ENCODE assay signal across 8 cellular contexts in genomic region chr1:234612352-234613127, GRCh38. TPM values are rescaled to one million over a fixed set of nuclear protein-coding genes. Genes with fewer than 3 reads are reported as not detected.
DNase-seq lines count a peak whose midpoint lies in the region; ATAC-seq and TF ChIP-seq lines count a peak whose summit lies in the region.

No MANE protein-coding gene starts in this region.

- DNase-seq in AG10803 (ENCODE audit: low read depth): peak; percentile 100
- DNase-seq in NCI-H510A (lab: John Stamatoyannopoulos, UW): peak; percentile 96
- peak; percentile 72 to 79 for DNase-seq in activated CD4-positive, alpha-beta T cell treated with anti-CD3 and anti-CD28 coated beads for 4 hours
- DNase-seq in colonic mucosa: peak; percentile 96
- DNase-seq in lower leg skin (ENCODE audit: low spot score in 2 of 2): peak; percentile 94 to 98
- peak; percentile 69 for DNase-seq in stimulated activated CD4-positive, alpha-beta T cell treated with anti-CD3 and anti-CD28 coated beads, Interleukin-4, amount 100 ng/mL, for 24 hours

- H3K9me3 ChIP-seq in colonic mucosa: no peaks in the 10 kb centered on the region

- H3K9ac ChIP-seq in colonic mucosa (ENCODE audit: low read depth in 2 of 2, low read length in 2 of 2): peak overlapping the region; percentile 90 to 100

- H3K36me3 ChIP-seq in colonic mucosa: no peaks in the 10 kb centered on the region

- WGBS in lower leg skin, 2 donors: 0 to 1% methylated on average over 20 of the region's 20 CpGs

- H3K27me3 ChIP-seq in colonic mucosa: no peaks in the 10 kb centered on the region

- peak; percentile 38 for ATAC-seq in GM18907 (IDR thresholded peaks at IDR 0.05; ENCODE audit: unreplicated experiment)
- ATAC-seq in HG03432 (IDR thresholded peaks at IDR 0.05; ENCODE audit: unreplicated experiment): peak; percentile 30

- TF ChIP-seq CTCF in AG10803 (conservative IDR thresholded peaks at IDR 0.05; ENCODE audit: low read length): no peak
- TF ChIP-seq CTCF in colonic mucosa (IDR thresholded peaks at IDR 0.05): no peak
- TF ChIP-seq CTCF in lower leg skin (IDR thresholded peaks at IDR 0.05): peak in 1 of 3 donors; percentile 32

- no peak for TF ChIP-seq POLR2A in lower leg skin (IDR thresholded peaks at IDR 0.05)

- peak overlapping the region; percentile 45 for H3K4me3 ChIP-seq in AG10803 (ENCODE audit: low read length)
- peak overlapping the region; percentile 2 for H3K4me3 ChIP-seq in colonic mucosa
- no peak overlapping the region for H3K4me3 ChIP-seq in lower leg skin (ENCODE audit: low read depth, poor library complexity, severe bottlenecking)

- intact Hi-C loops in colonic mucosa (cut with DNase I) (no loop called here), lower leg skin (cut with DNase I; ENCODE audit: low total_unique reads) (loop anchor here (5.0 kb wide), 1 partner anchor 110 kb away; no protein-coding TSS in a partner anchor)

- H3K27ac ChIP-seq in colonic mucosa: peak overlapping the region; percentile 100

- peaks cover 15% of the 10 kb centered on the region for H3K4me1 ChIP-seq in colonic mucosa

RNA-seq across cellular contexts. Expression of gene IRF2BP2, which starts 2.6 kb away (rescaled TPM):
- total RNA-seq in colonic mucosa: 100 to 1,000 TPM; 157 to 164 TPM
- 100 to 1,000 TPM; 121 to 149 (median 137) TPM for total RNA-seq in lower leg skin
